8 cellular contexts compared by ENCODE assay signal in the genomic region with DNA sequence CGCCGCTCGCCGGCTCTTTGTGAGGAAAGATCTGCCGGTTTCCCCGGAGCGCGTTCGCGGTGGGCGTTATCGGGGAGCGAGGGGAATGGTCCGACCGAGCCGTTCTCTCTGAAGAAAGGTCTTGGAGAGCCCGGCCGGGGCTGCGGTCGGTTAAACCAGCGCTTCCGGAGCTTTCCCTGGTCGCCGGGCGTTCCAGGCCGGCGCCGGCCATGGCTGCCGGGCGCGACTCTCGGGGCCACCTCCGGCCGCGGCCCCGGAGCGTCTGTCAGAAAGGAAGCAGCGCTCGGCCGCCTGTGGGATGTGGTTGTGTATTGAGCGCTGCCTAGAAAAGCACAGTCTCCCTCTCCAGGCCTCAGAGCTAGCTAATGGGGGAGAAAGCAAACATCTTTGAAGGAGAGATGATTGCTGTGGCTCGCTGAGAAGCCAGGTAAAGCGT. TPM values are rescaled to one million over a fixed set of nuclear protein-coding genes. Genes with fewer than 3 reads are reported as not detected.
DNase-seq lines count a peak whose midpoint lies in the region; ATAC-seq, FAIRE-seq and TF ChIP-seq lines count a peak whose summit lies in the region.

No MANE protein-coding gene starts in this region.

- peak overlapping the region; percentile 82 for H3K4me3 Mint-ChIP-seq in mesothelial cell of epicardium

- peak overlapping the region; percentile 93 for H3K27ac Mint-ChIP-seq in mesothelial cell of epicardium

- peak; percentile 50 for FAIRE-seq in GM18507 (lab: Jason Lieb, UNC)

- DNase-seq in 8988T (peak; percentile 56), GM18507 (ENCODE audit: extremely low spot score, insufficient read length, low read depth) (peak; percentile 50), NCI-H82 treated with DMSO at 0.1 percent for 48 hours (lab: John Stamatoyannopoulos, UW; ENCODE audit: unreplicated experiment) (peak; percentile 15), activated T-cell treated with anti-CD3 and anti-CD28 coated beads for 1 hour (ENCODE audit: low read depth) (peak; percentile 37), epidermal melanocyte (ENCODE audit: insufficient read length, low spot score) (peak; percentile 74), mesothelial cell of epicardium (ENCODE audit: low spot score in 2 of 2, unreplicated experiment in 2 of 2) (peak; percentile 42 to 69)
- peak; percentile 30 for DNase-seq in stimulated activated CD8-positive, alpha-beta memory T cell treated with anti-CD3 and anti-CD28 coated beads, Interleukin-4, amount 100 ng/mL, for 24 hours (ENCODE audit: low read depth)

- H3K4me1 Mint-ChIP-seq in mesothelial cell of epicardium: peaks cover 18% of the 10 kb centered on the region

- no peaks in the 10 kb centered on the region for H3K36me3 Mint-ChIP-seq in mesothelial cell of epicardium

- no peaks in the 10 kb centered on the region for H3K27me3 Mint-ChIP-seq in mesothelial cell of epicardium (ENCODE audit: low read depth)

- ATAC-seq in HG03045 (IDR thresholded peaks at IDR 0.05; ENCODE audit: unreplicated experiment): peak; percentile 43

- TF ChIP-seq CTCF in mesothelial cell of epicardium (IDR thresholded peaks at IDR 0.05; ENCODE audit: unreplicated experiment): no peak

- H3K9me3 Mint-ChIP-seq in mesothelial cell of epicardium: no peaks in the 10 kb centered on the region

RNA-seq across cellular contexts. Expression of a gene that starts 0.7 kb away (rescaled TPM):
- total RNA-seq in mesothelial cell of epicardium: 57.1 to 62.7 TPM (median 62.2 TPM) in 3 replicates

RNA-seq across cellular contexts. Expression of a gene that starts 13.7 kb away (rescaled TPM):
- 22.2 to 24.5 TPM (median 22.9 TPM) in 3 replicates for total RNA-seq in mesothelial cell of epicardium

RNA-seq across cellular contexts. Expression of a gene that starts 40.6 kb away (rescaled TPM):
- total RNA-seq in mesothelial cell of epicardium: 71.8 to 83.1 TPM (median 82.6 TPM) in 3 replicates

Comparison
In these comparisons a context has a peak if more than half of its experiments do, and no peak if none do; other contexts are left out.
1. Peak in every context shown above with its lines: DNase-seq and ATAC-seq.
2. DNase-seq: peak in every context shown above with its lines; median percentile 74 in epidermal melanocyte; 56 in 8988T; 56 in mesothelial cell of epicardium; 50 in GM18507; 37 in activated T-cell treated with anti-CD3 and anti-CD28 coated beads for 1 hour; 30 in stimulated activated CD8-positive, alpha-beta memory T cell treated with anti-CD3 and anti-CD28 coated beads, Interleukin-4, amount 100 ng/mL, for 24 hours; 15 in NCI-H82 treated with DMSO at 0.1 percent for 48 hours.